In the genomic region with DNA sequence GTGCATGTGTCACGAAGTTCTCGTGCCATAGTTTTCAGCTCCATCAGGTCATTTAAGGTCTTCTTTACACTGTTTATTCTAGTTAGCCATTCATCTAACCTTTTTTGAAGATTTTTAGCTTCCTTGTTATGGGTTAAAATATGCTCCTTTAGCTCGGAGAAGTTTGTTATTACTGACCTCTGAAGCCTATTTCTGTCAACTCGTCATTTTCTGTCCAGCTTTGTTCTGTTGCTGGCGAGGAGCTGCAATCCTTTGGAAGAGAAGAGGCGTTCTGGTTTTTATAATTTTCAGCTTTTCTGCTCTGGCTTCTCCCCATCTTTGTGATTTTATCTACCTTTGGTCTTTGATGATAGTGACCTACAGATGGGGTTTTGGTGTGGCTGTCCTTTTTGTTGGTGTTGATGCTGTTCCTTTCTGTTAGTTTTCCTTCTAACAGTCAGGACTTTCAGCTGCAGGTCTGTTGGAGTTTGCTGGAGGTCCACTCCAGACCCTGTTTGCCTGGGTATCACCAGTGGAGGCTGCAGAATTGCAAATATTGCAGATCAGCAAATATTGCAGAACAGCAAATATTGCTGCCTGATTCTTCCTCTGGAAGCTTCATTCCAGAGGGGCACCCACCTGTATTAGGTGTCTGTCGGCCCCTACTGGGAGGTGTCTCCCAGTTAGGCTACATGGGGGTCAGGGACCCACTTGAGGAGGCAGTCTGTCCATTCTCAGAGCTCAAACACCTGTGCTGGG, we compare ENCODE assay signal across 7 cellular contexts.
DNase-seq lines count a peak whose midpoint lies in the region; ATAC-seq, FAIRE-seq and TF ChIP-seq lines count a peak whose summit lies in the region.
"Not testable (repeated sequence)": the region's sequence is repeated elsewhere in the genome, so short reads cannot be mapped to it uniquely, and the experiment has no call there.

No MANE protein-coding gene starts in this region.

- H3K4me1 Mint-ChIP-seq in activated CD4-positive, alpha-beta T cell treated with anti-CD3 and anti-CD28 coated beads, Interleukin-2, amount 10 ng/mL, durations not matched to agents 7 days and 5 days: peaks cover 17% of the 10 kb centered on the region

- TF ChIP-seq CTCF in K562 (IDR thresholded peaks at IDR 0.05 in 2 of 3, conservative IDR thresholded peaks at IDR 0.05 in 1 of 3; ENCODE audit: insufficient read depth in 2 of 3, low read depth in 1 of 3, low read length in 3 of 3); hepatocyte (IDR thresholded peaks at IDR 0.05; ENCODE audit: poor library complexity): not testable (repeated sequence)

- H3K4me3 ChIP-seq in K562; hepatocyte; neuronal stem cell (ENCODE audit: low read length in 2 of 2); thymus (ENCODE audit: low read length): not testable (repeated sequence)

- not testable (repeated sequence) for TF ChIP-seq POLR2A in K562 (conservative IDR thresholded peaks at IDR 0.05)

- not testable (repeated sequence) for H2AK5ac ChIP-seq in neuronal stem cell (ENCODE audit: low read depth, low read length)

- CTCF ChIA-PET in activated CD4-positive, alpha-beta T cell treated with anti-CD3 and anti-CD28 coated beads, Interleukin-2, amount 10 ng/mL, durations not matched to agents 7 days and 5 days (lab: Charles Lee); K562 (lab: Yijun Ruan, JAX; ENCODE audit: low intra/inter-chr PET ratio): not testable (repeated sequence)

- BruUV-seq in K562 (replicated peaks; lab: Mats Ljungman, UMichigan): not testable (repeated sequence)

- not testable (repeated sequence) for H3K4ac ChIP-seq in neuronal stem cell (ENCODE audit: low read length)

- TF ChIP-seq EP300 in K562 (IDR thresholded peaks at IDR 0.05; ENCODE audit: low read length): not testable (repeated sequence)

- not testable (repeated sequence) for H3K4me1 ChIP-seq in K562 (replicated peaks in 1 of 2; ENCODE audit: control insufficient read depth in 2 of 2, insufficient read depth in 2 of 2, low read length in 2 of 2); neuronal stem cell (ENCODE audit: control insufficient read depth in 2 of 2, insufficient read depth in 1 of 2, low read depth in 1 of 2, low read length in 2 of 2)
- H3K4me1 ChIP-seq in hepatocyte (ENCODE audit: insufficient read depth) (peaks cover 10% of the 10 kb centered on the region), thymus (ENCODE audit: control insufficient read depth, insufficient read depth, low read length) (peaks cover 23% of the 10 kb centered on the region)

- intact Hi-C loops in K562 (cut with micrococcal nuclease): not testable (repeated sequence)

- not testable (repeated sequence) for H3K9me3 ChIP-seq in KOPT-K1 (ENCODE audit: insufficient read depth, low read length, poor library complexity, severe bottlenecking); K562 (replicated peaks; ENCODE audit: control insufficient read depth, insufficient read depth, low read depth, low read length); hepatocyte (ENCODE audit: low read depth); neuronal stem cell (replicated peaks in 1 of 2; ENCODE audit: control insufficient read depth in 2 of 2, insufficient read depth in 1 of 2, low read depth in 1 of 2, low read length in 2 of 2); thymus (ENCODE audit: control insufficient read depth)

- H3K27ac ChIP-seq in KOPT-K1 (ENCODE audit: low read depth, low read length, poor library complexity, severe bottlenecking): peak overlapping the region; percentile 32
- H3K27ac ChIP-seq in K562 (ENCODE audit: extremely low read depth, low read depth, low read length); neuronal stem cell (replicated peaks; ENCODE audit: low read length): not testable (repeated sequence)
- H3K27ac ChIP-seq in hepatocyte: peak overlapping the region; percentile 31
- H3K27ac ChIP-seq in thymus (ENCODE audit: low read depth): peak overlapping the region; percentile 3

- FAIRE-seq in K562 (lab: Jason Lieb, UNC): not testable (repeated sequence)

- peak overlapping the region; percentile 43 for H3K27ac Mint-ChIP-seq in activated CD4-positive, alpha-beta T cell treated with anti-CD3 and anti-CD28 coated beads, Interleukin-2, amount 10 ng/mL, durations not matched to agents 7 days and 5 days

- H3K79me1 ChIP-seq in neuronal stem cell (ENCODE audit: low read depth, low read length): not testable (repeated sequence)

- H3K14ac ChIP-seq in neuronal stem cell (ENCODE audit: low read length): not testable (repeated sequence)

- not testable (repeated sequence) for H2BK12ac ChIP-seq in neuronal stem cell (ENCODE audit: low read length)

- H3K9me3 Mint-ChIP-seq in activated CD4-positive, alpha-beta T cell treated with anti-CD3 and anti-CD28 coated beads, Interleukin-2, amount 10 ng/mL, durations not matched to agents 7 days and 5 days: not testable (repeated sequence)

- not testable (repeated sequence) for H3K27me3 ChIP-seq in K562 (ENCODE audit: control insufficient read depth in 2 of 2, insufficient read depth in 2 of 2, low read length in 2 of 2); hepatocyte; neuronal stem cell (ENCODE audit: control insufficient read depth in 3 of 3, insufficient read depth in 3 of 3, low read depth in 1 of 3, low read length in 3 of 3); thymus (ENCODE audit: control insufficient read depth, insufficient read depth)

- H2BK5ac ChIP-seq in neuronal stem cell (ENCODE audit: low read length): not testable (repeated sequence)

- in situ Hi-C loops in K562 (cut with MboI): not testable (repeated sequence)

- H3K4me3 Mint-ChIP-seq in activated CD4-positive, alpha-beta T cell treated with anti-CD3 and anti-CD28 coated beads, Interleukin-2, amount 10 ng/mL, durations not matched to agents 7 days and 5 days: not testable (repeated sequence)

- H2BK15ac ChIP-seq in neuronal stem cell (ENCODE audit: low read length): not testable (repeated sequence)

- H3K36me3 Mint-ChIP-seq in activated CD4-positive, alpha-beta T cell treated with anti-CD3 and anti-CD28 coated beads, Interleukin-2, amount 10 ng/mL, durations not matched to agents 7 days and 5 days (ENCODE audit: low read depth): not testable (repeated sequence)

- H3K9ac ChIP-seq in K562 (ENCODE audit: insufficient read depth in 1 of 2, low read depth in 2 of 2, low read length in 2 of 2); neuronal stem cell (ENCODE audit: low read depth, low read length, poor library complexity): not testable (repeated sequence)

- H4K91ac ChIP-seq in neuronal stem cell (ENCODE audit: low read depth, low read length, poor library complexity): not testable (repeated sequence)

- not testable (repeated sequence) for H3K4me2 ChIP-seq in K562 (ENCODE audit: insufficient read depth, low read length); neuronal stem cell (ENCODE audit: insufficient read depth, low read length, poor library complexity, severe bottlenecking)
- peak overlapping the region; percentile 30 for H3K4me2 ChIP-seq in hepatocyte

- TF ChIP-seq RAD21 in K562 (CRISPR knock-in tag; conservative IDR thresholded peaks at IDR 0.05 in 1 of 2, IDR thresholded peaks at IDR 0.05 in 1 of 2): not testable (repeated sequence)

- H2BK120ac ChIP-seq in neuronal stem cell (ENCODE audit: low read depth, low read length): not testable (repeated sequence)

- peaks cover 23% of the 10 kb centered on the region for H3K27me3 Mint-ChIP-seq in activated CD4-positive, alpha-beta T cell treated with anti-CD3 and anti-CD28 coated beads, Interleukin-2, amount 10 ng/mL, durations not matched to agents 7 days and 5 days

- H4K8ac ChIP-seq in neuronal stem cell (ENCODE audit: low read depth, low read length): not testable (repeated sequence)

- not testable (repeated sequence) for H3K36me3 ChIP-seq in KOPT-K1 (ENCODE audit: insufficient read depth, low read length); K562 (ENCODE audit: control insufficient read depth, insufficient read depth, low read length); hepatocyte (replicated peaks; ENCODE audit: insufficient read depth, low read depth); neuronal stem cell (replicated peaks in 1 of 2; ENCODE audit: control insufficient read depth in 2 of 2, insufficient read depth in 2 of 2, low read length in 2 of 2); thymus (ENCODE audit: control insufficient read depth, insufficient read depth)

- ATAC-seq in K562: not testable (repeated sequence)

- not testable (repeated sequence) for H4K20me1 ChIP-seq in K562 (replicated peaks; ENCODE audit: control insufficient read depth, insufficient read depth, low read length); hepatocyte (ENCODE audit: insufficient read depth, poor library complexity, severe bottlenecking)

- not testable (repeated sequence) for H3K9me1 ChIP-seq in K562 (ENCODE audit: control insufficient read depth, insufficient read depth, low read length)

- not testable (repeated sequence) for H3K79me2 ChIP-seq in K562 (ENCODE audit: control insufficient read depth, insufficient read depth, low read length); hepatocyte

- not testable (repeated sequence) for H3K18ac ChIP-seq in neuronal stem cell (ENCODE audit: low read length)

- WGBS in K562 (ENCODE audit: insufficient coverage, low coverage, missing lambda C conversion rate): 0% methylated on average over 7 of the region's 7 CpGs
- WGBS in hepatocyte (ENCODE audit: low lambda C conversion rate, missing lambda C conversion rate): 83% methylated on average over 7 of the region's 7 CpGs
- WGBS in neuronal stem cell (ENCODE audit: extremely low coverage in 2 of 2, insufficient read length in 2 of 2, insufficient replicate concordance in 1 of 2), 2 donors: no CpG with 5 or more reads among the region's 7 CpGs
- 94% methylated on average over 7 of the region's 7 CpGs for WGBS in thymus

- not testable (repeated sequence) for H3K9me2 ChIP-seq in hepatocyte (replicated peaks; ENCODE audit: insufficient read depth)

- DNase-seq in DMS53 (lab: John Stamatoyannopoulos, UW): peak; percentile 40
- DNase-seq in activated CD4-positive, alpha-beta T cell treated with anti-CD3 and anti-CD28 coated beads, Interleukin-2, amount 10 ng/mL, durations not matched to agents 7 days and 5 days; K562 (ENCODE audit: extremely low read depth in 1 of 4, low spot score in 3 of 4); hepatocyte (ENCODE audit: low spot score); neuronal stem cell (ENCODE audit: low spot score): not testable (repeated sequence)

- not testable (repeated sequence) for H3K23ac ChIP-seq in neuronal stem cell (ENCODE audit: low read depth, low read length, poor library complexity)

- POLR2A ChIA-PET in activated CD4-positive, alpha-beta T cell treated with anti-CD3 and anti-CD28 coated beads, Interleukin-2, amount 10 ng/mL, durations not matched to agents 7 days and 5 days (lab: Charles Lee): not testable (repeated sequence)
- POLR2A ChIA-PET in K562 (lab: Yijun Ruan, JAX): interaction anchor here (1.3 to 1.5 kb wide), 2 partner anchors 11 to 16 kb away, joined by 3 to 4 read pairs; no protein-coding TSS in a partner anchor

- not testable (repeated sequence) for H2AFZ ChIP-seq in K562 (ENCODE audit: low read depth, low read length)
- H2AFZ ChIP-seq in hepatocyte (peak overlapping the region; percentile 49), neuronal stem cell (ENCODE audit: low read length) (peak overlapping the region; percentile 90)
